29 cellular contexts compared by ENCODE assay signal in genomic region chr2:179070895-179071294, GRCh38.
"Had no signal": no experiment of that assay in that cellular context is flagged by ENCODE, and none has a peak within 500 bp of the region (broad histone marks: within the 10 kb centered on the region; RNA-seq: fewer than 3 reads in every experiment).

No MANE protein-coding gene starts in this region.

- H3K36me3 ChIP-seq: stomach, suprapubic skin, thoracic aorta, thyroid gland, tibial artery, tibial nerve, transverse colon, upper lobe of left lung, upper lobe of right lung, uterus, vagina had no signal

- H3K4me3 Mint-ChIP-seq: stimulated activated effector memory CD8-positive, alpha-beta T cell treated with anti-CD3 and anti-CD28 coated beads, Interleukin-12 subunit alpha, Interleukin-12 subunit beta, amount 100 ng/mL, for 72 hours; stimulated activated memory B cell treated with anti-CD40 and anti-IgM and Interleukin-4, amounts not matched to agents 10 μg/mL and 1 μg/mL and 100 μg/mL, for 72 hours; stimulated activated naive B cell treated with anti-CD40 and anti-IgM and Interleukin-4, amounts not matched to agents 10 μg/mL and 1 μg/mL and 100 μg/mL, for 72 hours; stimulated activated naive CD8-positive, alpha-beta T cell treated with anti-CD3 and anti-CD28 coated beads, Interleukin-15, amount 100 ng/mL, for 72 hours; stimulated activated naive CD8-positive, alpha-beta T cell treated with anti-CD3 and anti-CD28 coated beads, Interleukin-15, Interleukin-2, amounts not matched to agents 100 ng/mL and 50 ng/mL, for 24 hours; type B pancreatic cell had no signal

- H3K27me3 Mint-ChIP-seq: stimulated activated memory B cell treated with anti-CD40 and anti-IgM and Interleukin-4, amounts not matched to agents 10 μg/mL and 1 μg/mL and 100 μg/mL, for 72 hours; stimulated activated naive B cell treated with anti-CD40 and anti-IgM and Interleukin-4, amounts not matched to agents 10 μg/mL and 1 μg/mL and 100 μg/mL, for 72 hours; stimulated activated naive CD8-positive, alpha-beta T cell treated with anti-CD3 and anti-CD28 coated beads, Interleukin-15, amount 100 ng/mL, for 72 hours; stimulated activated naive CD8-positive, alpha-beta T cell treated with anti-CD3 and anti-CD28 coated beads, Interleukin-15, Interleukin-2, amounts not matched to agents 100 ng/mL and 50 ng/mL, for 24 hours; type B pancreatic cell had no signal

- DNase-seq: stimulated activated CD4-positive, alpha-beta T cell treated with anti-CD3 and anti-CD28 coated beads, Interleukin-2, amount 100 ng/mL, for 48 hours; stimulated activated CD4-positive, alpha-beta T cell treated with anti-CD3 and anti-CD28 coated beads, Interleukin-4, amount 100 ng/mL, for 1 hour; stimulated activated CD4-positive, alpha-beta T cell treated with anti-CD3 and anti-CD28 coated beads, Interleukin-4, amount 100 ng/mL, for 24 hours; stimulated activated CD4-positive, alpha-beta T cell treated with anti-CD3 and anti-CD28 coated beads, Interleukin-4, amount 100 ng/mL, for 4 hours; stimulated activated CD8-positive, alpha-beta memory T cell treated with anti-CD3 and anti-CD28 coated beads, Interleukin-4, amount 100 ng/mL, for 48 hours; stimulated activated naive B cell treated with anti-CD40 and anti-IgM and Interleukin-4, amounts not matched to agents 10 μg/mL and 1 μg/mL and 100 μg/mL, for 72 hours; stimulated activated naive CD4-positive, alpha-beta T cell; stimulated activated naive CD4-positive, alpha-beta T cell treated with Interleukin-2 at 50 U/mL for 16 hours; stimulated activated naive CD8-positive, alpha-beta T cell treated with anti-CD3 and anti-CD28 coated beads, Interleukin-15, amount 100 ng/mL, for 72 hours; stimulated activated naive CD8-positive, alpha-beta T cell treated with anti-CD3 and anti-CD28 coated beads, Interleukin-15, Interleukin-2, amounts not matched to agents 100 U/mL and 50 U/mL, for 24 hours; stomach; substantia nigra; testis; thyroid gland; tibial artery; transverse colon; trophoblast cell; upper lobe of left lung; upper lobe of right lung; uterus had no signal

- H3K4me1 ChIP-seq: suprapubic skin, testis, thyroid gland, tibial artery, tibial nerve, transverse colon, upper lobe of left lung, upper lobe of right lung, uterus, vagina had no signal

- H3K36me3 Mint-ChIP-seq: stimulated activated effector memory CD8-positive, alpha-beta T cell treated with anti-CD3 and anti-CD28 coated beads, Interleukin-12 subunit alpha, Interleukin-12 subunit beta, amount 100 ng/mL, for 72 hours; type B pancreatic cell had no signal

- H3K27ac ChIP-seq: stomach, suprapubic skin, testis, thoracic aorta, thyroid gland, tibial artery, tibial nerve, transverse colon, upper lobe of left lung, upper lobe of right lung, uterus, vagina had no signal

- FAIRE-seq: urothelium cell line had no signal

- H3K9me3 ChIP-seq: suprapubic skin, testis, thoracic aorta, thyroid gland, tibial nerve, transverse colon, upper lobe of left lung, upper lobe of right lung, uterus, vagina had no signal

- H3K4me3 ChIP-seq: stomach, suprapubic skin, testis, thoracic aorta, thyroid gland, tibial artery, tibial nerve, transverse colon, upper lobe of left lung, upper lobe of right lung, uterus, vagina had no signal

- ATAC-seq: stimulated activated effector memory CD8-positive, alpha-beta T cell treated with anti-CD3 and anti-CD28 coated beads, Interleukin-12 subunit alpha, Interleukin-12 subunit beta, amount 100 ng/mL, for 72 hours; stimulated activated memory B cell treated with anti-CD40 and anti-IgM and Interleukin-4, amounts not matched to agents 10 μg/mL and 1 μg/mL and 100 μg/mL, for 72 hours; stimulated activated naive B cell treated with anti-CD40 and anti-IgM and Interleukin-4, amounts not matched to agents 10 μg/mL and 1 μg/mL and 100 μg/mL, for 72 hours; stimulated activated naive CD8-positive, alpha-beta T cell treated with anti-CD3 and anti-CD28 coated beads, Interleukin-15, amount 100 ng/mL, for 72 hours; stimulated activated naive CD8-positive, alpha-beta T cell treated with anti-CD3 and anti-CD28 coated beads, Interleukin-15, Interleukin-2, amounts not matched to agents 100 U/mL and 50 U/mL, for 24 hours; upper lobe of right lung had no signal

- H3K4me1 Mint-ChIP-seq: stimulated activated effector memory CD8-positive, alpha-beta T cell treated with anti-CD3 and anti-CD28 coated beads, Interleukin-12 subunit alpha, Interleukin-12 subunit beta, amount 100 ng/mL, for 72 hours; stimulated activated naive B cell treated with anti-CD40 and anti-IgM and Interleukin-4, amounts not matched to agents 10 μg/mL and 1 μg/mL and 100 μg/mL, for 72 hours; stimulated activated naive CD8-positive, alpha-beta T cell treated with anti-CD3 and anti-CD28 coated beads, Interleukin-15, amount 100 ng/mL, for 72 hours had no signal

- H3K27ac Mint-ChIP-seq: stimulated activated effector memory CD8-positive, alpha-beta T cell treated with anti-CD3 and anti-CD28 coated beads, Interleukin-12 subunit alpha, Interleukin-12 subunit beta, amount 100 ng/mL, for 72 hours; stimulated activated memory B cell treated with anti-CD40 and anti-IgM and Interleukin-4, amounts not matched to agents 10 μg/mL and 1 μg/mL and 100 μg/mL, for 72 hours; stimulated activated naive B cell treated with anti-CD40 and anti-IgM and Interleukin-4, amounts not matched to agents 10 μg/mL and 1 μg/mL and 100 μg/mL, for 72 hours; stimulated activated naive CD8-positive, alpha-beta T cell treated with anti-CD3 and anti-CD28 coated beads, Interleukin-15, Interleukin-2, amounts not matched to agents 100 ng/mL and 50 ng/mL, for 24 hours; type B pancreatic cell had no signal

- H3K9me3 Mint-ChIP-seq: type B pancreatic cell had no signal

- H3K27me3 ChIP-seq: stomach, suprapubic skin, testis, thyroid gland, tibial artery, tibial nerve, transverse colon, upper lobe of left lung, upper lobe of right lung, uterus, vagina had no signal
